ENCODE assay signal across 24 cellular contexts in genomic region chr9:36289836-36290435, GRCh38.
"Had no signal": no experiment of that assay in that cellular context is flagged by ENCODE, and none has a peak within 500 bp of the region (broad histone marks: within the 10 kb centered on the region; RNA-seq: fewer than 3 reads in every experiment).

No MANE protein-coding gene starts in this region.

- H3K27me3 Mint-ChIP-seq: dendritic cell treated with granulocyte-macrophage colony-stimulating factor and Interleukin-4, amounts not matched to agents 40 ng/mL and 50 ng/mL, for 4 days; effector memory CD8-positive, alpha-beta T cell had no signal

- H3K4me3 Mint-ChIP-seq: dendritic cell treated with granulocyte-macrophage colony-stimulating factor and Interleukin-4, amounts not matched to agents 40 ng/mL and 50 ng/mL, for 4 days; effector memory CD8-positive, alpha-beta T cell; endodermal cell; naive thymus-derived CD4-positive, alpha-beta T cell had no signal

- H3K36me3 ChIP-seq: colonic mucosa, esophagus squamous epithelium, gastrocnemius medialis, heart right ventricle, left lung, lower lobe of right lung had no signal

- DNase-seq: colonic mucosa; cortex of kidney; effector CD8-positive, alpha-beta T cell; effector memory CD8-positive, alpha-beta T cell; endodermal cell; erythroblast; esophagus squamous epithelium; foreskin fibroblast; foreskin melanocyte; gastrocnemius medialis; glutamatergic neuron; head of caudate nucleus; heart right ventricle; hippocampal formation; left cardiac atrium; left lung; left ventricle myocardium superior; lower lobe of right lung; mesendoderm; midbrain; naive thymus-derived CD4-positive, alpha-beta T cell had no signal

- H3K9me3 Mint-ChIP-seq: dendritic cell treated with granulocyte-macrophage colony-stimulating factor and Interleukin-4, amounts not matched to agents 40 ng/mL and 50 ng/mL, for 4 days; effector memory CD8-positive, alpha-beta T cell; endodermal cell; naive thymus-derived CD4-positive, alpha-beta T cell had no signal

- H3K4me3 ChIP-seq: colonic mucosa, esophagus squamous epithelium, gastrocnemius medialis, heart right ventricle, left lung, lower lobe of right lung had no signal

- ATAC-seq: effector memory CD8-positive, alpha-beta T cell; esophagus mucosa; gastrocnemius medialis; heart right ventricle; left cardiac atrium; left lung; left ventricle myocardium superior; lower lobe of right lung; naive thymus-derived CD4-positive, alpha-beta T cell had no signal

- H3K27ac ChIP-seq: colonic mucosa, epithelial cell of prostate, esophagus squamous epithelium, gastrocnemius medialis, heart right ventricle, left lung, lower lobe of right lung had no signal

- H3K9me3 ChIP-seq: colonic mucosa, esophagus squamous epithelium, gastrocnemius medialis, heart right ventricle, left lung, lower lobe of right lung had no signal

- H3K27me3 ChIP-seq: colonic mucosa, esophagus squamous epithelium, gastrocnemius medialis, heart right ventricle, left lung had no signal

- H3K4me1 ChIP-seq: colonic mucosa, esophagus squamous epithelium, gastrocnemius medialis, heart right ventricle, left lung, lower lobe of right lung had no signal
